22 cellular contexts compared by ENCODE assay signal in the genomic region with DNA sequence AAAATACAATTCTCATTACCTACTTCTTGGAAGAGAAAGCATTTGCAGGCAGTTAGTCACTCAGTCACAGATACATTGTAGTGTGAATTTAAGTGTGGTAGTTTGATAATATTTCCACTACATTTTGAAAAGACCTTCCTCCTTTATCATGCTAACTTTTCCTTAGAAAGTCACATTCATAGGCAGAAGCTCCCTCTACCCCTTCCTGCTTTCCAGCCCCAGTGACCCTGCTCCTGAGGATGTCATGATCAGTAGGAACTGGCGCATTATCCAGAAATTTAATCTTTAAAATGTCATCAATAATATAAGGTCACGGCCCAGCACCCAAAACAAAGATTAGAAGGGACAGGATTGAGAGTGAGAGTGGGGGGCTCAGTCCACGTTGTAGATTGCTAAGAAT.
A peak's percentile ranks its signal among the peaks of the same experiment; 100 is the strongest.
DNase-seq lines count a peak whose midpoint lies in the region; ATAC-seq, FAIRE-seq and TF ChIP-seq lines count a peak whose summit lies in the region.
"Had no signal": no experiment of that assay in that cellular context is flagged by ENCODE, and none has a peak within 500 bp of the region (broad histone marks: within the 10 kb centered on the region; RNA-seq: fewer than 3 reads in every experiment).

No MANE protein-coding gene starts in this region.

- H3K4me3 ChIP-seq in GM23338 (no peak overlapping the region), HUES64 (ENCODE audit: low read length) (no peak overlapping the region; the same call in 1 of the 2 replicates), iPS-18a (ENCODE audit: low read length) (no peak overlapping the region), neural progenitor cell (no peak overlapping the region)
- H3K4me3 ChIP-seq: GM23248, HAP-1 had no signal

- peak; percentile 18 for DNase-seq in GM23338 (ENCODE audit: low spot score)
- no peak for DNase-seq in neural progenitor cell (ENCODE audit: low spot score)
- DNase-seq in urothelium cell line (ENCODE audit: low spot score): no peak
- DNase-seq: 8988T; C1 segment of cervical spinal cord; CD4-positive, CD25-positive, alpha-beta regulatory T cell; CD8-positive, alpha-beta memory T cell; COR-L47; DMS 273 treated with DMSO at 0.1 percent for 48 hours; DND-41; EL; GM23248 had no signal

- ATAC-seq in GM23338: peak; percentile 80
- ATAC-seq in GM18907 (IDR thresholded peaks at IDR 0.05; ENCODE audit: unreplicated experiment): no peak
- no peak for ATAC-seq in HG03280 (IDR thresholded peaks at IDR 0.05; ENCODE audit: unreplicated experiment)
- no peak for ATAC-seq in HG02759 (IDR thresholded peaks at IDR 0.05; ENCODE audit: unreplicated experiment)

- H2AFZ ChIP-seq in GM23338: no peak overlapping the region
- peak overlapping the region; percentile 91 for H2AFZ ChIP-seq in neural progenitor cell (replicated peaks)
- H2AFZ ChIP-seq: GM23248 had no signal

- H3F3A ChIP-seq in GM23338 (replicated peaks; ENCODE audit: low read depth) (no peaks in the 10 kb centered on the region), neural progenitor cell (ENCODE audit: low read depth) (no peaks in the 10 kb centered on the region)

- no peak for FAIRE-seq in urothelium cell line (lab: Jason Lieb, UNC)
- FAIRE-seq: GM12891, HTR-8/SVneo had no signal

- H3K79me2 ChIP-seq in GM23338 (replicated peaks; ENCODE audit: insufficient read depth): no peaks in the 10 kb centered on the region
- no peaks in the 10 kb centered on the region for H3K79me2 ChIP-seq in neural progenitor cell (ENCODE audit: low read depth)

- H3K36me3 Mint-ChIP-seq in GM23338 (ENCODE audit: low read depth) (no peaks in the 10 kb centered on the region; the same call in 1 of the 3 replicates), neural progenitor cell (no peaks in the 10 kb centered on the region)
- H3K36me3 Mint-ChIP-seq: CD4-positive, CD25-positive, alpha-beta regulatory T cell; CD8-positive, alpha-beta memory T cell had no signal

- H3K4me2 ChIP-seq in GM23338 (0 out of 2 replicates have a peak overlapping the region, but pooled peaks have one; percentile 2), neural progenitor cell (peak overlapping the region; percentile 47)
- H3K4me2 ChIP-seq: KMS-11 had no signal

- H3K36me3 ChIP-seq in GM23338 (ENCODE audit: insufficient read depth) (no peaks in the 10 kb centered on the region), HUES64 (ENCODE audit: insufficient read depth, low read length) (no peaks in the 10 kb centered on the region), iPS-18a (ENCODE audit: control insufficient read depth, low read depth, low read length) (no peaks in the 10 kb centered on the region), neural progenitor cell (no peaks in the 10 kb centered on the region)
- H3K36me3 ChIP-seq: HAP-1 had no signal

- peak overlapping the region; percentile 91 for H3K27ac ChIP-seq in GM23338 (ENCODE audit: low read depth)
- H3K27ac ChIP-seq in HUES64 (ENCODE audit: low read depth, low read length): peak overlapping the region; percentile 90
- peak overlapping the region; percentile 91 for H3K27ac ChIP-seq in iPS-18a (ENCODE audit: low read length)
- no peak overlapping the region for H3K27ac ChIP-seq in neural progenitor cell
- H3K27ac ChIP-seq: GM23248, KMS-11 had no signal

- H3K4me3 Mint-ChIP-seq in GM23338: no peak overlapping the region
- no peak overlapping the region for H3K4me3 Mint-ChIP-seq in neural progenitor cell
- H3K4me3 Mint-ChIP-seq: B cell; CD4-positive, CD25-positive, alpha-beta regulatory T cell; CD8-positive, alpha-beta memory T cell had no signal

- H3K9ac ChIP-seq in HUES64 (ENCODE audit: low read depth, low read length) (peak overlapping the region; percentile 41; the same call in 1 of the 2 replicates), iPS-18a (ENCODE audit: low read length) (peak overlapping the region; percentile 73), neural progenitor cell (no peak overlapping the region)
- H3K9ac ChIP-seq: GM23248, KMS-11 had no signal

- H3K4me1 Mint-ChIP-seq in GM23338 (peaks cover 38% of the 10 kb centered on the region), neural progenitor cell (peaks cover 12% of the 10 kb centered on the region)
- H3K4me1 Mint-ChIP-seq: B cell; CD4-positive, CD25-positive, alpha-beta regulatory T cell; CD8-positive, alpha-beta memory T cell had no signal

- no peaks in the 10 kb centered on the region for H3K9me3 Mint-ChIP-seq in GM23338
- H3K9me3 Mint-ChIP-seq in neural progenitor cell: no peaks in the 10 kb centered on the region

- H3K27me3 ChIP-seq in GM23338 (ENCODE audit: insufficient read depth): no peaks in the 10 kb centered on the region
- no peaks in the 10 kb centered on the region for H3K27me3 ChIP-seq in HUES64 (ENCODE audit: insufficient read depth, low read length)
- no peaks in the 10 kb centered on the region for H3K27me3 ChIP-seq in iPS-18a (ENCODE audit: control insufficient read depth, insufficient read depth, low read length)
- H3K27me3 ChIP-seq in neural progenitor cell: no peaks in the 10 kb centered on the region

- no peaks in the 10 kb centered on the region for H3K9me2 ChIP-seq in GM23338 (ENCODE audit: insufficient read depth)

- H3K4me1 ChIP-seq in GM23338 (ENCODE audit: insufficient read depth): peaks cover 26% of the 10 kb centered on the region
- H3K4me1 ChIP-seq in HUES64 (ENCODE audit: insufficient read depth, low read length): peaks cover 32% of the 10 kb centered on the region
- H3K4me1 ChIP-seq in iPS-18a (ENCODE audit: control insufficient read depth, low read depth, low read length): peaks cover 33% of the 10 kb centered on the region
- peaks cover 14% of the 10 kb centered on the region for H3K4me1 ChIP-seq in neural progenitor cell
- H3K4me1 ChIP-seq: HAP-1 had no signal

- peak overlapping the region; percentile 99 for H3K27ac Mint-ChIP-seq in GM23338
- peak overlapping the region; percentile 35 for H3K27ac Mint-ChIP-seq in neural progenitor cell
- H3K27ac Mint-ChIP-seq: B cell; CD4-positive, CD25-positive, alpha-beta regulatory T cell; CD8-positive, alpha-beta memory T cell had no signal

- H4K20me1 ChIP-seq in GM23338 (replicated peaks; ENCODE audit: insufficient read depth): no peaks in the 10 kb centered on the region
- no peaks in the 10 kb centered on the region for H4K20me1 ChIP-seq in neural progenitor cell (ENCODE audit: low read depth)

- no peaks in the 10 kb centered on the region for H3K9me3 ChIP-seq in HUES64 (ENCODE audit: insufficient read depth, low read depth, low read length)
- H3K9me3 ChIP-seq in iPS-18a (ENCODE audit: control insufficient read depth, low read depth, low read length): no peaks in the 10 kb centered on the region
- no peaks in the 10 kb centered on the region for H3K9me3 ChIP-seq in neural progenitor cell (ENCODE audit: low read depth)
- H3K9me3 ChIP-seq: HAP-1 had no signal

- H3K27me3 Mint-ChIP-seq in GM23338 (ENCODE audit: insufficient read depth, low read depth, poor library complexity) (peaks cover 7% of the 10 kb centered on the region), neural progenitor cell (ENCODE audit: insufficient read depth, low read depth) (no peaks in the 10 kb centered on the region)
- H3K27me3 Mint-ChIP-seq: B cell; CD4-positive, CD25-positive, alpha-beta regulatory T cell had no signal

- TF ChIP-seq CTCF in GM23338 (conservative IDR thresholded peaks at IDR 0.05; ENCODE audit: low read depth in 2 of 2) (no peak), neural progenitor cell (IDR thresholded peaks at IDR 0.05) (no peak)

- 66% methylated on average over 3 of the region's 3 CpGs for WGBS in HUES64

TF ChIP-seq in GM23338, 12 proteins besides CTCF, POLR2A, EP300 and RAD21 (continues in another document):
- TF ChIP-seq ZNF114 (CRISPR knock-in tag; IDR thresholded peaks at IDR 0.05) (no peak), STAT1 (IDR thresholded peaks at IDR 0.05; ENCODE audit: unreplicated experiment) (no peak), ZNF331 (CRISPR knock-in tag; IDR thresholded peaks at IDR 0.05; ENCODE audit: low read depth) (no peak), NANOG (IDR thresholded peaks at IDR 0.05; ENCODE audit: borderline replicate concordance) (no peak), JUNB (IDR thresholded peaks at IDR 0.05; ENCODE audit: unreplicated experiment) (no peak), EZH2 (IDR thresholded peaks at IDR 0.05; ENCODE audit: low read depth, unreplicated experiment) (no peak), CREB1 (CRISPR knock-in tag; IDR thresholded peaks at IDR 0.05; ENCODE audit: low read depth) (no peak)
